In the genomic region with DNA sequence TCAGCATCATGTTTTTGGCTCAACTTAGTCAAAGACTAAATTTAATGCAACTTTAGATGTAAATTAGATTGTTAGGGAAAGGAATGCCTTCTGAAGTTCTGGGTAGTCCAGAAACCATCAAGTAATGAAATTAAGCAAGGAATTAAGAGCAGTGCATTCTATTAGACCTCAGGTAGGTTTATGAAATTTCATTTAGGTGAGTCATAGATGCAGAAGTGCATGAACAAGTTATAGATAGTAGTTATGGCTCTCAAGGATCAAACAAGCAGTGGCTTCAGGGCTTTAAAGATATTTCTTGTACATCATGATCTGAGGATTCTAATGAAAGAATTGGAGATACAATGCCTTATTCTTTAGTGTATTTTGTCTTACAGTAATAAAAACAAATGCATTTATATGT, we compare ENCODE assay signal across 20 cellular contexts.
"Had no signal": no experiment of that assay in that cellular context is flagged by ENCODE, and none has a peak within 500 bp of the region (broad histone marks: within the 10 kb centered on the region; RNA-seq: fewer than 3 reads in every experiment).

No MANE protein-coding gene starts in this region.

- H3K27ac Mint-ChIP-seq: naive thymus-derived CD4-positive, alpha-beta T cell had no signal

- DNase-seq: effector memory CD4-positive, alpha-beta T cell; glutamatergic neuron; islet precursor cell; left cardiac atrium; left ventricle myocardium superior; naive thymus-derived CD4-positive, alpha-beta T cell; psoas muscle; stimulated activated CD4-positive, alpha-beta T cell treated with anti-CD3 and anti-CD28 coated beads, Interleukin-2, amount 100 ng/mL, for 24 hours; stimulated activated CD4-positive, alpha-beta T cell treated with anti-CD3 and anti-CD28 coated beads, Interleukin-4, amount 100 ng/mL, for 4 hours; stimulated activated naive CD4-positive, alpha-beta T cell; stomach; substantia nigra; transverse colon had no signal

- H3K4me3 ChIP-seq: esophagus muscularis mucosa, gastroesophageal sphincter, lung, psoas muscle, skin epidermis, stomach, thoracic aorta, transverse colon had no signal

- H3K27me3 ChIP-seq: esophagus muscularis mucosa, gastroesophageal sphincter, neutrophil, stomach, transverse colon had no signal

- H3K36me3 Mint-ChIP-seq: naive thymus-derived CD4-positive, alpha-beta T cell had no signal

- H3K4me1 ChIP-seq: esophagus muscularis mucosa, gastroesophageal sphincter, psoas muscle, stomach, transverse colon had no signal

- H3K4me3 Mint-ChIP-seq: naive thymus-derived CD4-positive, alpha-beta T cell had no signal

- H3K9me3 ChIP-seq: esophagus muscularis mucosa, gastroesophageal sphincter, neutrophil, psoas muscle, stomach, thoracic aorta, transverse colon had no signal

- H3K9me3 Mint-ChIP-seq: naive thymus-derived CD4-positive, alpha-beta T cell had no signal

- H3K36me3 ChIP-seq: esophagus muscularis mucosa, gastroesophageal sphincter, neutrophil, stomach, thoracic aorta, transverse colon had no signal

- ATAC-seq: gastroesophageal sphincter, left cardiac atrium, left ventricle myocardium superior, sciatic nerve had no signal
